In the genomic region with DNA sequence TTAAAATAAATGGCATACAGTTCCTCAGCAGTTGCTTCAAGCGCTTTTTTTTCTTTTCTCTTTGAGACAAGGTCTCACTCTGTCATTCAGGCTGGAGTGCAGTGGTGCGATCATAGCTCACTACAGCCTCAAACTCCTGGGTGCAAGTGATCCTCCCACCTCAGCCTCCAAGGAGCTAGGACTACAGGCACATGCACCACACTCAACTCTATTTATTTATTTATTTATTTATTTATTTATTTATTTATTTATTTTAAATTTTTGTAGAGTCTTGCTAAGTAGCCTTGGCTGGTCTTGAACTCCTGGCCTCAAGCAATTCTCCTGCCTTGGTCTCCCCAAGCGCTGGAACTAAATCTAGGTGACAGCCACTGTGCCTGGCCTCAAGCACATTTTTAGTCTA, we compare ENCODE assay signal across 1 cellular context.
TF ChIP-seq lines count a peak whose summit lies in the region.

No MANE protein-coding gene starts in this region.

TF ChIP-seq in HEK293, 187 proteins besides CTCF, POLR2A, EP300 and RAD21 (continued from another document and continues in another):
- TF ChIP-seq SCRT1 (tag by site-specific recombination; IDR thresholded peaks at IDR 0.05; ENCODE audit: borderline replicate concordance) (no peak), ZNF221 (tag by site-specific recombination; IDR thresholded peaks at IDR 0.05; ENCODE audit: borderline replicate concordance) (no peak; the same call in 1 of the 2 replicates), ZNF645 (tag by site-specific recombination; IDR thresholded peaks at IDR 0.05) (no peak), ZBTB48 (tag by site-specific recombination; IDR thresholded peaks at IDR 0.05) (no peak), KLF9 (tag by site-specific recombination; IDR thresholded peaks at IDR 0.05; ENCODE audit: low read depth) (no peak), ZNF426 (tag by site-specific recombination; IDR thresholded peaks at IDR 0.05) (peak; percentile 95), ZNF621 (tag by site-specific recombination; IDR thresholded peaks at IDR 0.05) (no peak), RBAK (tag by site-specific recombination; IDR thresholded peaks at IDR 0.05) (no peak), SP7 (tag by site-specific recombination; IDR thresholded peaks at IDR 0.05) (no peak), ZBTB20 (tag by site-specific recombination; IDR thresholded peaks at IDR 0.05) (no peak), ZNF112 (tag by site-specific recombination; IDR thresholded peaks at IDR 0.05) (no peak), ZNF626 (tag by site-specific recombination; IDR thresholded peaks at IDR 0.05) (no peak), ZNF146 (tag by site-specific recombination; IDR thresholded peaks at IDR 0.05) (no peak), ZNF404 (tag by site-specific recombination; IDR thresholded peaks at IDR 0.05) (no peak), GLI4 (tag by site-specific recombination; IDR thresholded peaks at IDR 0.05) (no peak), ZNF658 (tag by site-specific recombination; IDR thresholded peaks at IDR 0.05) (no peak), ZNF600 (tag by site-specific recombination; IDR thresholded peaks at IDR 0.05) (no peak), SCRT2 (tag by site-specific recombination; IDR thresholded peaks at IDR 0.05) (no peak), ZNF549 (tag by site-specific recombination; IDR thresholded peaks at IDR 0.05) (no peak), REPIN1 (tag by site-specific recombination; IDR thresholded peaks at IDR 0.05; ENCODE audit: low read depth) (no peak), ZIC2 (tag by site-specific recombination; IDR thresholded peaks at IDR 0.05) (no peak), ZNF148 (tag by site-specific recombination; IDR thresholded peaks at IDR 0.05; ENCODE audit: borderline replicate concordance) (no peak), ZNF530 (tag by site-specific recombination; IDR thresholded peaks at IDR 0.05; ENCODE audit: low read depth) (peak; percentile 52; the same call in 1 of the 2 replicates), ZNF211 (tag by site-specific recombination; IDR thresholded peaks at IDR 0.05; ENCODE audit: low read depth) (no peak), ZNF157 (tag by site-specific recombination; IDR thresholded peaks at IDR 0.05) (no peak), ZNF785 (tag by site-specific recombination; IDR thresholded peaks at IDR 0.05) (no peak), ZNF707 (tag by site-specific recombination; IDR thresholded peaks at IDR 0.05) (no peak), ZNF571 (tag by site-specific recombination; IDR thresholded peaks at IDR 0.05) (no peak), ZNF341 (tag by site-specific recombination; IDR thresholded peaks at IDR 0.05; ENCODE audit: low read depth) (no peak), ZNF19 (tag by site-specific recombination; IDR thresholded peaks at IDR 0.05; ENCODE audit: low read depth) (peak; percentile 67; the same call in 1 of the 2 replicates), ZNF488 (tag by site-specific recombination; IDR thresholded peaks at IDR 0.05) (no peak), KLF10 (tag by site-specific recombination; IDR thresholded peaks at IDR 0.05) (no peak), ZNF664 (tag by site-specific recombination; IDR thresholded peaks at IDR 0.05) (peak; percentile 47; the same call in 1 of the 2 replicates), ZNF18 (tag by site-specific recombination; IDR thresholded peaks at IDR 0.05) (no peak), ZNF501 (tag by site-specific recombination; IDR thresholded peaks at IDR 0.05) (no peak), KLF7 (tag by site-specific recombination; IDR thresholded peaks at IDR 0.05; ENCODE audit: borderline replicate concordance) (no peak), ZNF629 (tag by site-specific recombination; IDR thresholded peaks at IDR 0.05) (peak; percentile 60; the same call in 1 of the 2 replicates), ZNF24 (tag by site-specific recombination; IDR thresholded peaks at IDR 0.05) (no peak), ZNF639 (tag by site-specific recombination; IDR thresholded peaks at IDR 0.05) (peak; percentile 34; the same call in 1 of the 2 replicates), ZNF302 (tag by site-specific recombination; IDR thresholded peaks at IDR 0.05; ENCODE audit: low read depth) (no peak), SETDB1 (IDR thresholded peaks at IDR 0.05; ENCODE audit: insufficient read length, low read length) (no peak), ZNF140 (tag by site-specific recombination; IDR thresholded peaks at IDR 0.05) (peak; percentile 84; the same call in 1 of the 2 replicates), SP3 (tag by site-specific recombination; IDR thresholded peaks at IDR 0.05) (no peak), ZNF214 (tag by site-specific recombination; IDR thresholded peaks at IDR 0.05; ENCODE audit: borderline replicate concordance) (no peak; the same call in 1 of the 2 replicates)
- TF ChIP-seq, protein P1, sequence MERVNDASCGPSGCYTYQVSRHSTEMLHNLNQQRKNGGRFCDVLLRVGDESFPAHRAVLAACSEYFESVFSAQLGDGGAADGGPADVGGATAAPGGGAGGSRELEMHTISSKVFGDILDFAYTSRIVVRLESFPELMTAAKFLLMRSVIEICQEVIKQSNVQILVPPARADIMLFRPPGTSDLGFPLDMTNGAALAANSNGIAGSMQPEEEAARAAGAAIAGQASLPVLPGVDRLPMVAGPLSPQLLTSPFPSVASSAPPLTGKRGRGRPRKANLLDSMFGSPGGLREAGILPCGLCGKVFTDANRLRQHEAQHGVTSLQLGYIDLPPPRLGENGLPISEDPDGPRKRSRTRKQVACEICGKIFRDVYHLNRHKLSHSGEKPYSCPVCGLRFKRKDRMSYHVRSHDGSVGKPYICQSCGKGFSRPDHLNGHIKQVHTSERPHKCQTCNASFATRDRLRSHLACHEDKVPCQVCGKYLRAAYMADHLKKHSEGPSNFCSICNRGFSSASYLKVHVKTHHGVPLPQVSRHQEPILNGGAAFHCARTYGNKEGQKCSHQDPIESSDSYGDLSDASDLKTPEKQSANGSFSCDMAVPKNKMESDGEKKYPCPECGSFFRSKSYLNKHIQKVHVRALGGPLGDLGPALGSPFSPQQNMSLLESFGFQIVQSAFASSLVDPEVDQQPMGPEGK (tag by site-specific recombination; IDR thresholded peaks at IDR 0.05) = no peak
- TF ChIP-seq, protein P2, sequence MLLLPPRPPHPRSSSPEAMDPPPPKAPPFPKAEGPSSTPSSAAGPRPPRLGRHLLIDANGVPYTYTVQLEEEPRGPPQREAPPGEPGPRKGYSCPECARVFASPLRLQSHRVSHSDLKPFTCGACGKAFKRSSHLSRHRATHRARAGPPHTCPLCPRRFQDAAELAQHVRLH (tag by site-specific recombination; IDR thresholded peaks at IDR 0.05) = peak; percentile 50; the same call in 1 of the 2 replicates
- TF ChIP-seq, protein P3, sequence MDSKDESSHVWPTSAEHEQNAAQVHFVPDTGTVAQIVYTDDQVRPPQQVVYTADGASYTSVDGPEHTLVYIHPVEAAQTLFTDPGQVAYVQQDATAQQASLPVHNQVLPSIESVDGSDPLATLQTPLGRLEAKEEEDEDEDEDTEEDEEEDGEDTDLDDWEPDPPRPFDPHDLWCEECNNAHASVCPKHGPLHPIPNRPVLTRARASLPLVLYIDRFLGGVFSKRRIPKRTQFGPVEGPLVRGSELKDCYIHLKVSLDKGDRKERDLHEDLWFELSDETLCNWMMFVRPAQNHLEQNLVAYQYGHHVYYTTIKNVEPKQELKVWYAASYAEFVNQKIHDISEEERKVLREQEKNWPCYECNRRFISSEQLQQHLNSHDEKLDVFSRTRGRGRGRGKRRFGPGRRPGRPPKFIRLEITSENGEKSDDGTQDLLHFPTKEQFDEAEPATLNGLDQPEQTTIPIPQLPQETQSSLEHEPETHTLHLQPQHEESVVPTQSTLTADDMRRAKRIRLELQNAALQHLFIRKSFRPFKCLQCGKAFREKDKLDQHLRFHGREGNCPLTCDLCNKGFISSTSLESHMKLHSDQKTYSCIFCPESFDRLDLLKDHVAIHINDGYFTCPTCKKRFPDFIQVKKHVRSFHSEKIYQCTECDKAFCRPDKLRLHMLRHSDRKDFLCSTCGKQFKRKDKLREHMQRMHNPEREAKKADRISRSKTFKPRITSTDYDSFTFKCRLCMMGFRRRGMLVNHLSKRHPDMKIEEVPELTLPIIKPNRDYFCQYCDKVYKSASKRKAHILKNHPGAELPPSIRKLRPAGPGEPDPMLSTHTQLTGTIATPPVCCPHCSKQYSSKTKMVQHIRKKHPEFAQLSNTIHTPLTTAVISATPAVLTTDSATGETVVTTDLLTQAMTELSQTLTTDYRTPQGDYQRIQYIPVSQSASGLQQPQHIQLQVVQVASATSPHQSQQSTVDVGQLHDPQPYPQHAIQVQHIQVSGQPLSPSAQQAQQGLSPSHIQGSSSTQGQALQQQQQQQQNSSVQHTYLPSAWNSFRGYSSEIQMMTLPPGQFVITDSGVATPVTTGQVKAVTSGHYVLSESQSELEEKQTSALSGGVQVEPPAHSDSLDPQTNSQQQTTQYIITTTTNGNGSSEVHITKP (tag by site-specific recombination; IDR thresholded peaks at IDR 0.05) = no peak
- TF ChIP-seq, protein P4, sequence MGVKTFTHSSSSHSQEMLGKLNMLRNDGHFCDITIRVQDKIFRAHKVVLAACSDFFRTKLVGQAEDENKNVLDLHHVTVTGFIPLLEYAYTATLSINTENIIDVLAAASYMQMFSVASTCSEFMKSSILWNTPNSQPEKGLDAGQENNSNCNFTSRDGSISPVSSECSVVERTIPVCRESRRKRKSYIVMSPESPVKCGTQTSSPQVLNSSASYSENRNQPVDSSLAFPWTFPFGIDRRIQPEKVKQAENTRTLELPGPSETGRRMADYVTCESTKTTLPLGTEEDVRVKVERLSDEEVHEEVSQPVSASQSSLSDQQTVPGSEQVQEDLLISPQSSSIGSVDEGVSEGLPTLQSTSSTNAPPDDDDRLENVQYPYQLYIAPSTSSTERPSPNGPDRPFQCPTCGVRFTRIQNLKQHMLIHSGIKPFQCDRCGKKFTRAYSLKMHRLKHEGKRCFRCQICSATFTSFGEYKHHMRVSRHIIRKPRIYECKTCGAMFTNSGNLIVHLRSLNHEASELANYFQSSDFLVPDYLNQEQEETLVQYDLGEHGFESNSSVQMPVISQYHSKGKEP (tag by site-specific recombination; IDR thresholded peaks at IDR 0.05) = no peak
